ENCODE assay signal across 22 cellular contexts in the genomic region with DNA sequence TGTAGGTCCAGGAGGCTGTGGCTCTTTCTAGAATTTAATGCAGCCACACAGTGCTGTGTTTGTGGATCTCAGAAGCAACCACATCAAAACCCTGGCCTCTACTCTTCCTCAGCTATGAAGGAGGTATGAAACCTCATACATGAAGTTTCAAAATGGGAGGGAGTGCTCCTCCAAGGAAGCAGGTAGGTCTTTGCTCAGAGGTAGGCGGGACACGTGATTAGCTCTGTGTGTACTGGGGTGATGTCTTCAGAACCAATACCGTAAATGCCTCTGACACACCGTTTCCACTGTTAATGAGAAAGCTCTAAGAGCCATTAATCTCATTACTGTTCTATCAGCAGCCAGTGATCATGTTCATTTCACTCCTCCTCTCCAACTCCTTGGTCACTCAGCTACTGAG.
DNase-seq lines count a peak whose midpoint lies in the region; ATAC-seq and TF ChIP-seq lines count a peak whose summit lies in the region.
"Had no signal": no experiment of that assay in that cellular context is flagged by ENCODE, and none has a peak within 500 bp of the region (broad histone marks: within the 10 kb centered on the region; RNA-seq: fewer than 3 reads in every experiment).

No MANE protein-coding gene starts in this region.

- no peak overlapping the region for H3K27ac ChIP-seq in osteoblast (ENCODE audit: low read depth, low read length)
- H3K27ac ChIP-seq: spleen had no signal

- no peaks in the 10 kb centered on the region for H4K20me1 ChIP-seq in osteoblast (ENCODE audit: insufficient read depth, low read length)

- H3K27ac Mint-ChIP-seq in activated T-cell treated with anti-CD3 and anti-CD28 coated beads, Interleukin-2, amount 50 U/mL, for 24 hours: peak overlapping the region; percentile 86
- H3K27ac Mint-ChIP-seq in activated naive CD4-positive, alpha-beta T cell treated with anti-CD3 and anti-CD28 coated beads, Interleukin-2, amount 10 ng/mL, durations not matched to agents 7 days and 5 days: peak overlapping the region; percentile 58
- H3K27ac Mint-ChIP-seq: memory B cell had no signal

- H3K4me3 Mint-ChIP-seq in activated T-cell treated with anti-CD3 and anti-CD28 coated beads, Interleukin-2, amount 50 U/mL, for 24 hours: no peak overlapping the region
- no peak overlapping the region for H3K4me3 Mint-ChIP-seq in activated naive CD4-positive, alpha-beta T cell treated with anti-CD3 and anti-CD28 coated beads, Interleukin-2, amount 10 ng/mL, durations not matched to agents 7 days and 5 days
- H3K4me3 Mint-ChIP-seq: memory B cell had no signal

- CTCF ChIA-PET in activated naive CD4-positive, alpha-beta T cell treated with anti-CD3 and anti-CD28 coated beads, Interleukin-2, amount 10 ng/mL, durations not matched to agents 7 days and 5 days (lab: Charles Lee): interaction anchor here (1.7 to 3.3 kb wide), 4 partner anchors 11 to 131 kb away, joined by 5 to 18 read pairs (median 10); no protein-coding TSS in a partner anchor

- no peak overlapping the region for H3K4me2 ChIP-seq in osteoblast (ENCODE audit: insufficient read depth, low read length)

- no peaks in the 10 kb centered on the region for H3K79me2 ChIP-seq in osteoblast (ENCODE audit: insufficient read depth, low read length)

- no peak for TF ChIP-seq CTCF in osteoblast (IDR thresholded peaks at IDR 0.05; ENCODE audit: extremely low read depth, low read depth, low read length)

- H3K36me3 ChIP-seq in osteoblast (ENCODE audit: insufficient read depth, low read length): no peaks in the 10 kb centered on the region
- H3K36me3 ChIP-seq: spleen had no signal

- no peak overlapping the region for H2AFZ ChIP-seq in osteoblast (ENCODE audit: low read length)

- no peaks in the 10 kb centered on the region for H3K27me3 ChIP-seq in osteoblast (ENCODE audit: insufficient read depth, low read length)
- H3K27me3 ChIP-seq: spleen had no signal

- DNase-seq in activated T-cell treated with anti-CD3 and anti-CD28 coated beads, Interleukin-2, amount 50 U/mL, for 24 hours: no peak
- DNase-seq in activated T-cell treated with anti-CD3 and anti-CD28 coated beads for 4 hours (no peak), NCI-H82 (lab: John Stamatoyannopoulos, UW) (peak; percentile 65), osteoblast (ENCODE audit: insufficient read length, low spot score, missing footprints) (peak; percentile 54), NCI-H345 treated with DMSO at 0.1 percent for 48 hours (lab: John Stamatoyannopoulos, UW; ENCODE audit: unreplicated experiment) (no peak), SHP77 (lab: John Stamatoyannopoulos, UW) (no peak)
- peak; percentile 39 for DNase-seq in activated naive CD4-positive, alpha-beta T cell treated with anti-CD3 and anti-CD28 coated beads, Interleukin-2, amount 10 ng/mL, durations not matched to agents 7 days and 5 days
- DNase-seq: ACHN, aorta, C1 segment of cervical spinal cord, dermis blood vessel endothelial cell, head of caudate nucleus, KG1, left cardiac atrium, NCI-H1694 treated with DMSO at 0.1 percent for 48 hours, NCI-H2227 treated with DMSO at 0.1 percent for 48 hours, NCI-H774, retina, spleen had no signal

- no peaks in the 10 kb centered on the region for H3K36me3 Mint-ChIP-seq in activated T-cell treated with anti-CD3 and anti-CD28 coated beads, Interleukin-2, amount 50 U/mL, for 24 hours (ENCODE audit: low read depth)
- peaks cover 80% of the 10 kb centered on the region for H3K36me3 Mint-ChIP-seq in activated naive CD4-positive, alpha-beta T cell treated with anti-CD3 and anti-CD28 coated beads, Interleukin-2, amount 10 ng/mL, durations not matched to agents 7 days and 5 days

- no peaks in the 10 kb centered on the region for H3K9me3 Mint-ChIP-seq in activated T-cell treated with anti-CD3 and anti-CD28 coated beads, Interleukin-2, amount 50 U/mL, for 24 hours
- H3K9me3 Mint-ChIP-seq in activated naive CD4-positive, alpha-beta T cell treated with anti-CD3 and anti-CD28 coated beads, Interleukin-2, amount 10 ng/mL, durations not matched to agents 7 days and 5 days: peaks cover 15% of the 10 kb centered on the region

- ATAC-seq in HG02798 (IDR thresholded peaks at IDR 0.05; ENCODE audit: poor library complexity, unreplicated experiment): no peak
- ATAC-seq: left cardiac atrium, Right ventricle myocardium inferior had no signal

- peaks cover 66% of the 10 kb centered on the region for H3K4me1 Mint-ChIP-seq in activated T-cell treated with anti-CD3 and anti-CD28 coated beads, Interleukin-2, amount 50 U/mL, for 24 hours (ENCODE audit: low read depth)
- peaks cover 96% of the 10 kb centered on the region for H3K4me1 Mint-ChIP-seq in activated naive CD4-positive, alpha-beta T cell treated with anti-CD3 and anti-CD28 coated beads, Interleukin-2, amount 10 ng/mL, durations not matched to agents 7 days and 5 days
- H3K4me1 Mint-ChIP-seq: memory B cell had no signal

- H3K9me3 ChIP-seq in osteoblast (ENCODE audit: low read depth, low read length): no peaks in the 10 kb centered on the region
- H3K9me3 ChIP-seq: spleen had no signal

- H3K27me3 Mint-ChIP-seq in activated T-cell treated with anti-CD3 and anti-CD28 coated beads, Interleukin-2, amount 50 U/mL, for 24 hours: no peaks in the 10 kb centered on the region
- H3K27me3 Mint-ChIP-seq in activated naive CD4-positive, alpha-beta T cell treated with anti-CD3 and anti-CD28 coated beads, Interleukin-2, amount 10 ng/mL, durations not matched to agents 7 days and 5 days: peaks cover 11% of the 10 kb centered on the region

- no peak overlapping the region for H3K4me3 ChIP-seq in osteoblast (ENCODE audit: insufficient read depth, low read length)
- H3K4me3 ChIP-seq: spleen had no signal

- no peaks in the 10 kb centered on the region for H3K4me1 ChIP-seq in osteoblast (ENCODE audit: insufficient read depth, low read length)

Comparison
In these comparisons a context has a peak if more than half of its experiments do, and no peak if none do; other contexts are left out.
1. DNase-seq: peak in NCI-H82 (single experiment), activated naive CD4-positive, alpha-beta T cell treated with anti-CD3 and anti-CD28 coated beads, Interleukin-2, amount 10 ng/mL, durations not matched to agents 7 days and 5 days (single experiment) and osteoblast (single experiment); none in activated T-cell treated with anti-CD3 and anti-CD28 coated beads, Interleukin-2, amount 50 U/mL, for 24 hours (single experiment), activated T-cell treated with anti-CD3 and anti-CD28 coated beads for 4 hours (single experiment), NCI-H345 treated with DMSO at 0.1 percent for 48 hours (single experiment) and SHP77 (0 of 2).